26 cellular contexts compared by ENCODE assay signal in the genomic region with DNA sequence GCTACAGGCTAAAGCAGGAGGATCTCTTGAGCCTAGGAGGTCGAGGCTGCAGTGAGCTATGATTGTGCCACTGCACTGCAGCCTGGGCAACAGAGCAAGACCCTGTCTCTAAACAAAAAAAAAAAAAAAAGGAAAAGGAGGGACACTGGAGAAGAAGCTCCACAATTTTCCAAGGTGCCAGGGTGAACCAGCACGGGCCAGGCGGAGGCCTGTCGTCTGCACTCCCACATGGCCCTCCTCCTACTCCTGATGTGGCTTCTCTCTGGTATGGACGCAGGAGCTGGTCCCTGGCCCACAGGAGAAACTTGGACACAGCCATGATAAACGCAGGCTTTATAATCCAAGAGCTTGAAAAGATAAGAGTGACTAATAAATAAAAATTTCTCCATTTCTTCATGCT.
"Had no signal": no experiment of that assay in that cellular context is flagged by ENCODE, and none has a peak within 500 bp of the region (broad histone marks: within the 10 kb centered on the region; RNA-seq: fewer than 3 reads in every experiment).

No MANE protein-coding gene starts in this region.

- H3K27ac Mint-ChIP-seq: IgD-negative memory B cell had no signal

- ATAC-seq: K562, Panc1, PC-3, Right ventricle myocardium inferior, SK-N-SH treated with all-trans-retinoic acid at 6 μM for 48 hours had no signal

- H3K9ac ChIP-seq: KMS-11 had no signal

- H3K9me3 ChIP-seq: SJCRH30 had no signal

- H3K4me1 ChIP-seq: SJCRH30 had no signal

- H3K36me3 ChIP-seq: SJCRH30 had no signal

- DNase-seq: Kasumi-1, MM.1S, NCI-H1092 treated with DMSO at 0.1 percent for 48 hours, NCI-H1436, NCI-H187, NCI-H2029, NCI-H2081 treated with DMSO at 0.1 percent for 48 hours, NCI-H2171, NCI-H226, NCI-H446, NCI-H510A, NCI-H524 treated with DMSO at 0.1 percent for 48 hours, NCI-H69, NCI-H774, PC-3, SHP77 treated with DMSO at 0.1 percent for 48 hours, SJCRH30 had no signal

- H3K36me3 Mint-ChIP-seq: IgD-negative memory B cell had no signal

- H3K4me3 ChIP-seq: K562, SJCRH30 had no signal

- FAIRE-seq: HTR-8/SVneo, K562 had no signal

- H3K4me2 ChIP-seq: KMS-11 had no signal

- H3K27ac ChIP-seq: HL-60, KMS-11, RWPE1, SJCRH30 had no signal

- H3K4me1 Mint-ChIP-seq: IgD-negative memory B cell had no signal

- H3K4me3 Mint-ChIP-seq: IgD-negative memory B cell had no signal
